ENCODE assay signal across 26 cellular contexts in genomic region chr16:72612718-72613117, GRCh38.
"Had no signal": no experiment of that assay in that cellular context is flagged by ENCODE, and none has a peak within 500 bp of the region (broad histone marks: within the 10 kb centered on the region; RNA-seq: fewer than 3 reads in every experiment).

No MANE protein-coding gene starts in this region.

- H3K4me3 ChIP-seq: left lung, lung, right atrium auricular region, skin epidermis, suprapubic skin, thoracic aorta, tibial nerve, uterus had no signal

- H3K27me3 ChIP-seq: left lung, right atrium auricular region, suprapubic skin, tibial nerve, uterus had no signal

- H3K4me1 Mint-ChIP-seq: natural killer cell had no signal

- H3K9me3 ChIP-seq: left lung, right atrium auricular region, suprapubic skin, thoracic aorta, tibial nerve, uterus had no signal

- DNase-seq: head of caudate nucleus; hippocampal formation; kidney glomerular epithelial cell; left colon; left lung; mesendoderm; naive B cell; natural killer cell; stimulated activated CD4-positive, alpha-beta T cell treated with anti-CD3 and anti-CD28 coated beads, Interleukin-12 subunit alpha, Interleukin-12 subunit beta, amount 100 ng/mL, for 4 hours; stimulated activated CD4-positive, alpha-beta T cell treated with anti-CD3 and anti-CD28 coated beads, Interleukin-15, amount 100 ng/mL, for 24 hours; stimulated activated CD4-positive, alpha-beta T cell treated with anti-CD3 and anti-CD28 coated beads, Interleukin-2, amount 100 ng/mL, for 24 hours; stimulated activated CD4-positive, alpha-beta T cell treated with anti-CD3 and anti-CD28 coated beads, Interleukin-4, amount 100 ng/mL, for 1 hour; stimulated activated naive CD4-positive, alpha-beta T cell; uterus had no signal

- H3K27me3 Mint-ChIP-seq: naive B cell; progenitor cell of endocrine pancreas; stimulated activated naive CD8-positive, alpha-beta T cell treated with anti-CD3 and anti-CD28 coated beads, Interleukin-15, Interleukin-2, amounts not matched to agents 100 ng/mL and 50 ng/mL, for 24 hours; type B pancreatic cell had no signal

- H3K9me3 Mint-ChIP-seq: natural killer cell, type B pancreatic cell had no signal

- H3K36me3 Mint-ChIP-seq: natural killer cell had no signal

- H3K36me3 ChIP-seq: left lung, right atrium auricular region, suprapubic skin, thoracic aorta, tibial nerve, uterus had no signal

- FAIRE-seq: keratinocyte had no signal

- H3K4me3 Mint-ChIP-seq: mesothelial cell of epicardium; naive B cell; natural killer cell; stimulated activated naive CD8-positive, alpha-beta T cell treated with anti-CD3 and anti-CD28 coated beads, Interleukin-15, Interleukin-2, amounts not matched to agents 100 ng/mL and 50 ng/mL, for 24 hours; type B pancreatic cell had no signal

- H3K27ac ChIP-seq: left lung, parathyroid adenoma, right atrium auricular region, skin epidermis, suprapubic skin, thoracic aorta had no signal

- H3K27ac Mint-ChIP-seq: natural killer cell; progenitor cell of endocrine pancreas; stimulated activated naive CD8-positive, alpha-beta T cell treated with anti-CD3 and anti-CD28 coated beads, Interleukin-15, Interleukin-2, amounts not matched to agents 100 ng/mL and 50 ng/mL, for 24 hours; type B pancreatic cell had no signal

- H3K4me1 ChIP-seq: left lung, parathyroid adenoma, right atrium auricular region, suprapubic skin, uterus had no signal

- ATAC-seq: left colon, natural killer cell had no signal
